23 cellular contexts compared by ENCODE assay signal in genomic region chr9:6783753-6784152, GRCh38. TPM values are rescaled to one million over a fixed set of nuclear protein-coding genes. Genes with fewer than 3 reads are reported as not detected.
DNase-seq lines count a peak whose midpoint lies in the region; ATAC-seq and TF ChIP-seq lines count a peak whose summit lies in the region.
"Had no signal": no experiment of that assay in that cellular context is flagged by ENCODE, and none has a peak within 500 bp of the region (broad histone marks: within the 10 kb centered on the region; RNA-seq: fewer than 3 reads in every experiment).

No MANE protein-coding gene starts in this region.

- H3K27me3 Mint-ChIP-seq in activated CD4-positive, alpha-beta memory T cell treated with anti-CD3 and anti-CD28 coated beads for 36 hours, result no peaks in the 10 kb centered on the region
- no peaks in the 10 kb centered on the region for H3K27me3 Mint-ChIP-seq in activated CD4-positive, alpha-beta memory T cell treated with anti-CD3 and anti-CD28 coated beads, Interleukin-2, amount 10 ng/mL, durations not matched to agents 7 days and 5 days
- no peaks in the 10 kb centered on the region for H3K27me3 Mint-ChIP-seq in T-cell
- no peaks in the 10 kb centered on the region for H3K27me3 Mint-ChIP-seq in memory B cell

- DNase-seq in activated CD4-positive, alpha-beta memory T cell treated with anti-CD3 and anti-CD28 coated beads for 36 hours, result no peak
- no peak for DNase-seq in activated CD4-positive, alpha-beta memory T cell treated with anti-CD3 and anti-CD28 coated beads, Interleukin-2, amount 10 ng/mL, durations not matched to agents 7 days and 5 days
- DNase-seq in T-cell (no peak), memory B cell (ENCODE audit: low spot score in 2 of 2) (no peak), NCI-H748 treated with DMSO at 0.1 percent for 48 hours (lab: John Stamatoyannopoulos, UW) (no peak), H7 (no peak), erythroblast (lab: John Stamatoyannopoulos, UW) (no peak)
- DNase-seq: central memory CD4-positive, alpha-beta T cell; DMS53; gastrocnemius medialis; hypothalamus; left ventricle myocardium superior; NCI-H1417 treated with DMSO at 0.1 percent for 48 hours; NCI-H2081 treated with DMSO at 0.1 percent for 48 hours; NCI-H226; NCI-H69; SIG-M5; T1000; trophoblast cell had no signal

- no peak overlapping the region for H3K9ac ChIP-seq in BLaER1 treated with 17β-estradiol and CSF1 and Interleukin-3, amounts not matched to agents 10 nM and 100 nM
- H3K9ac ChIP-seq: KMS-11 had no signal

- peaks cover 0 to 100% (median 31%) of the 10 kb centered on the region in 11 experiments; a peak in 15 of 22 replicates for H4K20me1 ChIP-seq in BLaER1 treated with 17β-estradiol and CSF1 and Interleukin-3, amounts not matched to agents 10 nM and 100 nM

- POLR2A ChIA-PET in activated CD4-positive, alpha-beta memory T cell treated with anti-CD3 and anti-CD28 coated beads for 36 hours (lab: Charles Lee), result no interaction called here
- POLR2A ChIA-PET in activated CD4-positive, alpha-beta memory T cell treated with anti-CD3 and anti-CD28 coated beads, Interleukin-2, amount 10 ng/mL, durations not matched to agents 7 days and 5 days (lab: Charles Lee), result no interaction called here
- POLR2A ChIA-PET in T-cell (lab: Charles Lee), result interaction anchor here in 1 of 2 donors (0.6 kb wide), 1 partner anchor 8 kb away, joined by 4 read pairs; no protein-coding TSS in a partner anchor

- no peak overlapping the region for H3K27ac ChIP-seq in BLaER1 treated with 17β-estradiol and CSF1 and Interleukin-3, amounts not matched to agents 10 nM and 100 nM
- H3K27ac ChIP-seq: gastrocnemius medialis, KMS-11 had no signal

- ATAC-seq in T-cell (replicated peaks in 1 of 4) (peak in 2 of 4 experiments; percentile 44 to 53), memory B cell (ENCODE audit: low read depth) (no peak)
- ATAC-seq: gastrocnemius medialis, HCT116, left ventricle myocardium superior, Panc1 had no signal

- H3K4me1 Mint-ChIP-seq in activated CD4-positive, alpha-beta memory T cell treated with anti-CD3 and anti-CD28 coated beads for 36 hours (ENCODE audit: low read depth), result peaks cover 74% of the 10 kb centered on the region
- H3K4me1 Mint-ChIP-seq in activated CD4-positive, alpha-beta memory T cell treated with anti-CD3 and anti-CD28 coated beads, Interleukin-2, amount 10 ng/mL, durations not matched to agents 7 days and 5 days, result peaks cover 32% of the 10 kb centered on the region
- H3K4me1 Mint-ChIP-seq in T-cell, result peaks cover 84 to 91% (median 87%) of the 10 kb centered on the region in 3 donors
- H3K4me1 Mint-ChIP-seq in memory B cell, result peaks cover 56% of the 10 kb centered on the region

- peaks cover 0 to 4% (median 0%) of the 10 kb centered on the region in 11 experiments; a peak in 2 of 22 replicates for H3K9me3 ChIP-seq in BLaER1 treated with 17β-estradiol and CSF1 and Interleukin-3, amounts not matched to agents 10 nM and 100 nM (replicated peaks in 1 of 11)
- H3K9me3 ChIP-seq: gastrocnemius medialis had no signal

- no peaks in the 10 kb centered on the region for H3K27me3 ChIP-seq in BLaER1 treated with 17β-estradiol and CSF1 and Interleukin-3, amounts not matched to agents 10 nM and 100 nM
- no peaks in the 10 kb centered on the region for H3K27me3 ChIP-seq in H7 (ENCODE audit: control insufficient read depth, insufficient read depth, low read length)
- H3K27me3 ChIP-seq: gastrocnemius medialis had no signal

- no peaks in the 10 kb centered on the region for H3K9me3 Mint-ChIP-seq in activated CD4-positive, alpha-beta memory T cell treated with anti-CD3 and anti-CD28 coated beads for 36 hours
- H3K9me3 Mint-ChIP-seq in activated CD4-positive, alpha-beta memory T cell treated with anti-CD3 and anti-CD28 coated beads, Interleukin-2, amount 10 ng/mL, durations not matched to agents 7 days and 5 days, result no peaks in the 10 kb centered on the region
- H3K9me3 Mint-ChIP-seq in T-cell (no peaks in the 10 kb centered on the region), memory B cell (no peaks in the 10 kb centered on the region)

- H3K4me3 ChIP-seq in BLaER1 treated with 17β-estradiol and CSF1 and Interleukin-3, amounts not matched to agents 10 nM and 100 nM, result no peak overlapping the region
- H3K4me3 ChIP-seq in H7 (ENCODE audit: insufficient read depth, low read depth, low read length), result no peak overlapping the region
- H3K4me3 ChIP-seq: gastrocnemius medialis had no signal

- H3K4me1 ChIP-seq in BLaER1 treated with 17β-estradiol and CSF1 and Interleukin-3, amounts not matched to agents 10 nM and 100 nM, result peaks cover 34 to 54% (median 48%) of the 10 kb centered on the region in 10 experiments

- H3K36me3 Mint-ChIP-seq in activated CD4-positive, alpha-beta memory T cell treated with anti-CD3 and anti-CD28 coated beads for 36 hours, result peaks cover 3% of the 10 kb centered on the region
- no peaks in the 10 kb centered on the region for H3K36me3 Mint-ChIP-seq in activated CD4-positive, alpha-beta memory T cell treated with anti-CD3 and anti-CD28 coated beads, Interleukin-2, amount 10 ng/mL, durations not matched to agents 7 days and 5 days (ENCODE audit: low read depth)
- H3K36me3 Mint-ChIP-seq in T-cell (peaks cover 3% of the 10 kb centered on the region), memory B cell (peaks cover 3% of the 10 kb centered on the region)

- peak overlapping the region in 10 of 11 experiments; percentile 3 to 58 (median 36); a peak in 10 of 22 replicates for H3K4me2 ChIP-seq in BLaER1 treated with 17β-estradiol and CSF1 and Interleukin-3, amounts not matched to agents 10 nM and 100 nM
- H3K4me2 ChIP-seq: KMS-11 had no signal

- TF ChIP-seq POLR2A in erythroblast (IDR thresholded peaks at IDR 0.05; ENCODE audit: low read length), result no peak

- CTCF ChIA-PET in activated CD4-positive, alpha-beta memory T cell treated with anti-CD3 and anti-CD28 coated beads for 36 hours (lab: Charles Lee), result no interaction called here
- CTCF ChIA-PET in activated CD4-positive, alpha-beta memory T cell treated with anti-CD3 and anti-CD28 coated beads, Interleukin-2, amount 10 ng/mL, durations not matched to agents 7 days and 5 days (lab: Charles Lee), result no interaction called here
- CTCF ChIA-PET in T-cell (lab: Charles Lee), result interaction anchor here in 1 of 2 donors (0.6 kb wide), 1 partner anchor 37 kb away, joined by 3 read pairs; no protein-coding TSS in a partner anchor

- H3K27ac Mint-ChIP-seq in activated CD4-positive, alpha-beta memory T cell treated with anti-CD3 and anti-CD28 coated beads for 36 hours, result peak overlapping the region; percentile 20
- H3K27ac Mint-ChIP-seq in activated CD4-positive, alpha-beta memory T cell treated with anti-CD3 and anti-CD28 coated beads, Interleukin-2, amount 10 ng/mL, durations not matched to agents 7 days and 5 days, result no peak overlapping the region
- H3K27ac Mint-ChIP-seq in T-cell (peak overlapping the region; percentile 29 to 53), memory B cell (peak overlapping the region; percentile 40)

- intact Hi-C loops in activated CD4-positive, alpha-beta memory T cell treated with anti-CD3 and anti-CD28 coated beads for 36 hours (cut with micrococcal nuclease), result no loop called here

- peaks cover 0 to 5% (median 0%) of the 10 kb centered on the region in 11 experiments; a peak in 1 of 22 replicates for H3K36me3 ChIP-seq in BLaER1 treated with 17β-estradiol and CSF1 and Interleukin-3, amounts not matched to agents 10 nM and 100 nM
- H3K36me3 ChIP-seq in H7 (replicated peaks; ENCODE audit: control insufficient read depth, insufficient read depth, low read length), result no peaks in the 10 kb centered on the region
- H3K36me3 ChIP-seq: gastrocnemius medialis had no signal

- no peak overlapping the region for H3K4me3 Mint-ChIP-seq in activated CD4-positive, alpha-beta memory T cell treated with anti-CD3 and anti-CD28 coated beads for 36 hours
- H3K4me3 Mint-ChIP-seq in activated CD4-positive, alpha-beta memory T cell treated with anti-CD3 and anti-CD28 coated beads, Interleukin-2, amount 10 ng/mL, durations not matched to agents 7 days and 5 days, result no peak overlapping the region
- H3K4me3 Mint-ChIP-seq in T-cell, result peak overlapping the region in 2 of 3 donors; percentile 37 to 67
- peak overlapping the region; percentile 4 for H3K4me3 Mint-ChIP-seq in memory B cell

RNA-seq across cellular contexts. Expression of gene KDM4C, which starts 26.0 kb away (rescaled TPM):
- total RNA-seq in activated CD4-positive, alpha-beta memory T cell treated with anti-CD3 and anti-CD28 coated beads for 36 hours, result 10 to 100 TPM; 26.2 to 28.8 TPM
- 10 to 100 TPM; 49.4 to 50.0 TPM for total RNA-seq in activated CD4-positive, alpha-beta memory T cell treated with anti-CD3 and anti-CD28 coated beads, Interleukin-2, amount 10 ng/mL, durations not matched to agents 7 days and 5 days
- total RNA-seq in T-cell, result 100 to 1,000 TPM in 2 of 5 donors, 10 to 100 TPM in 3; 66.4 to 107 (median 76.0) TPM
- total RNA-seq in H7 (2014; rRNA removed; shearing (Covaris generic)), result 20.9 and 29.0 TPM in 2 replicates

Comparison
In these comparisons a context has a peak if more than half of its experiments do, and no peak if none do; other contexts are left out.
1. H3K4me3 Mint-ChIP-seq: peak in T-cell (2 of 3) and memory B cell (single experiment); none in activated CD4-positive, alpha-beta memory T cell treated with anti-CD3 and anti-CD28 coated beads for 36 hours (single experiment) and activated CD4-positive, alpha-beta memory T cell treated with anti-CD3 and anti-CD28 coated beads, Interleukin-2, amount 10 ng/mL, durations not matched to agents 7 days and 5 days (single experiment).